In the genomic region with DNA sequence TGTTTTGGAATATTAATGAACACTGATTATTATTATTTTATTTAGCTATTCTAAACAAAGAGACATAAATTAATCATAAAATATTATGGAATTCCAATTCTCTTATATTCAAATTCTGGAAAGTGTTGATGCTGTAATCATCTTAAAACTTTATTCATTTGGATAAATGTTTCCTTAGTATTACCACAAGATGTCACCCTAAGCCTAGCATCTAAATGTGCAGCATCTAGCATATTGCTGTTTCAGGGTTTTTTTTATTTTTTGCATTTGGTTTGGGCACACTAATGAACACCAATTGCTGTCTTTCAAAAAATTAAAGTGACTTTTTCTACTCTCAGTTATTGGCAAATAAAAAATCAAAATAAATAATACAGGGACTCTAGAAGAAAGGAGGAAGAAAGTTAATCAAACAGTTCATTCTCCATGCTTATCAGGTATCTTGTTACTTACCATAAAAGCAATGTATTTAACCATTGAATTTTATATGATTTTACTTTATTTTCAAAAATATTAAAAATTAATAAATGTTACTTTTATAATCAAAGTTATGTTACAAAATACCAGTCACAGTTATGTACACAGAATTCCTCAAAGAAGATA, we compare ENCODE assay signal across 8 cellular contexts. TPM values are rescaled to one million over a fixed set of nuclear protein-coding genes. Genes with fewer than 3 reads are reported as not detected.
A peak's percentile ranks its signal among the peaks of the same experiment; 100 is the strongest.
DNase-seq lines count a peak whose midpoint lies in the region; ATAC-seq and TF ChIP-seq lines count a peak whose summit lies in the region.

No MANE protein-coding gene starts in this region.

- H3K9me3 ChIP-seq in CD8-positive, alpha-beta T cell (ENCODE audit: low read length), result no peaks in the 10 kb centered on the region
- H3K9me3 ChIP-seq in esophagus muscularis mucosa, result no peaks in the 10 kb centered on the region
- H3K9me3 ChIP-seq in neural progenitor cell (ENCODE audit: low read depth), result no peaks in the 10 kb centered on the region
- H3K9me3 ChIP-seq in mucosa of descending colon, result no peaks in the 10 kb centered on the region

- H3K4me1 ChIP-seq in CD8-positive, alpha-beta T cell (ENCODE audit: insufficient read depth, low read length), result no peaks in the 10 kb centered on the region
- H3K4me1 ChIP-seq in KMS-11 (ENCODE audit: low read depth, poor library complexity, severe bottlenecking) (no peaks in the 10 kb centered on the region), esophagus muscularis mucosa (no peaks in the 10 kb centered on the region), neural progenitor cell (no peaks in the 10 kb centered on the region), mucosa of descending colon (ENCODE audit: low read depth) (no peaks in the 10 kb centered on the region)

- H3K36me3 Mint-ChIP-seq in CD8-positive, alpha-beta T cell, result no peaks in the 10 kb centered on the region
- H3K36me3 Mint-ChIP-seq in neural progenitor cell, result no peaks in the 10 kb centered on the region

- H3K4me2 ChIP-seq in KMS-11 (no peak overlapping the region), neural progenitor cell (no peak overlapping the region)

- H3K9ac ChIP-seq in KMS-11 (no peak overlapping the region), neural progenitor cell (no peak overlapping the region)

- peaks cover 10% of the 10 kb centered on the region for H3F3A ChIP-seq in neural progenitor cell (ENCODE audit: low read depth)

- intact Hi-C loops in CD8-positive, alpha-beta T cell (cut with DNase I, micrococcal nuclease), result loop anchor here (1.0 to 10.0 kb wide), 12 partner anchors 31 to 861 kb away; a partner anchor contains a TSS
- intact Hi-C loops in esophagus muscularis mucosa (cut with DNase I) (loop anchor here (5.0 to 10.0 kb wide), 3 partner anchors 67 to 619 kb away; a partner anchor contains a TSS), mucosa of descending colon (cut with DNase I, micrococcal nuclease) (no loop called here)

- no peaks in the 10 kb centered on the region for H3K9me3 Mint-ChIP-seq in CD8-positive, alpha-beta T cell
- no peaks in the 10 kb centered on the region for H3K9me3 Mint-ChIP-seq in neural progenitor cell

- no peak overlapping the region for H3K27ac Mint-ChIP-seq in CD8-positive, alpha-beta T cell
- no peak overlapping the region for H3K27ac Mint-ChIP-seq in neural progenitor cell

- H4K20me1 ChIP-seq in KMS-11 (ENCODE audit: insufficient read depth), result no peaks in the 10 kb centered on the region
- no peaks in the 10 kb centered on the region for H4K20me1 ChIP-seq in neural progenitor cell (ENCODE audit: low read depth)

- no peak overlapping the region for H3K27ac ChIP-seq in CD8-positive, alpha-beta T cell (ENCODE audit: low read depth, low read length)
- H3K27ac ChIP-seq in KMS-11 (no peak overlapping the region), esophagus muscularis mucosa (replicated peaks in 1 of 4) (no peak overlapping the region), neural progenitor cell (no peak overlapping the region)

- H3K36me3 ChIP-seq in CD8-positive, alpha-beta T cell (ENCODE audit: insufficient read depth, low read length), result no peaks in the 10 kb centered on the region
- H3K36me3 ChIP-seq in KMS-11 (ENCODE audit: insufficient read depth) (no peaks in the 10 kb centered on the region), esophagus muscularis mucosa (no peaks in the 10 kb centered on the region), neural progenitor cell (no peaks in the 10 kb centered on the region), mucosa of descending colon (ENCODE audit: low read depth) (no peaks in the 10 kb centered on the region)

- H3K79me2 ChIP-seq in KMS-11 (ENCODE audit: insufficient read depth, low read depth) (no peaks in the 10 kb centered on the region), neural progenitor cell (ENCODE audit: low read depth) (no peaks in the 10 kb centered on the region)

- no peaks in the 10 kb centered on the region for H3K27me3 ChIP-seq in CD8-positive, alpha-beta T cell (ENCODE audit: insufficient read depth, low read length)
- H3K27me3 ChIP-seq in KMS-11 (ENCODE audit: insufficient read depth, low read depth) (no peaks in the 10 kb centered on the region; the same call in 1 of the 2 replicates), esophagus muscularis mucosa (no peaks in the 10 kb centered on the region), neural progenitor cell (no peaks in the 10 kb centered on the region)

- no peak overlapping the region for H3K4me3 Mint-ChIP-seq in CD8-positive, alpha-beta T cell
- H3K4me3 Mint-ChIP-seq in neural progenitor cell, result no peak overlapping the region

- DNase-seq in CD8-positive, alpha-beta T cell, result no peak
- DNase-seq in SHP77 treated with DMSO at 0.1 percent for 48 hours (lab: John Stamatoyannopoulos, UW) (peak; percentile 18), esophagus muscularis mucosa (ENCODE audit: extremely low spot score) (no peak), neural progenitor cell (ENCODE audit: low spot score) (peak; percentile 53), mucosa of descending colon (no peak)

- no peak for TF ChIP-seq POLR2A in esophagus muscularis mucosa (IDR thresholded peaks at IDR 0.05; ENCODE audit: low read depth)

- H3K4me3 ChIP-seq in CD8-positive, alpha-beta T cell (ENCODE audit: low read depth, low read length), result no peak overlapping the region
- H3K4me3 ChIP-seq in KMS-11 (IDR thresholded peaks at IDR 0.05; ENCODE audit: insufficient read depth, low read depth, low read length) (no peak overlapping the region), esophagus muscularis mucosa (no peak overlapping the region), neural progenitor cell (no peak overlapping the region), mucosa of descending colon (no peak overlapping the region)

- POLR2A ChIA-PET in CD8-positive, alpha-beta T cell (lab: Charles Lee), result no interaction called here

- H2AFZ ChIP-seq in KMS-11 (ENCODE audit: low read depth) (no peak overlapping the region), neural progenitor cell (replicated peaks) (no peak overlapping the region)

- ATAC-seq in CD8-positive, alpha-beta T cell, result peak; percentile 58
- ATAC-seq in GM19035 (IDR thresholded peaks at IDR 0.05; ENCODE audit: unreplicated experiment) (peak; percentile 67), HG03469 (IDR thresholded peaks at IDR 0.05; ENCODE audit: unreplicated experiment) (no peak), mucosa of descending colon (no peak)

- no peak for TF ChIP-seq EP300 in esophagus muscularis mucosa (IDR thresholded peaks at IDR 0.05)

- no peaks in the 10 kb centered on the region for H3K4me1 Mint-ChIP-seq in CD8-positive, alpha-beta T cell (ENCODE audit: low read depth)
- H3K4me1 Mint-ChIP-seq in neural progenitor cell, result no peaks in the 10 kb centered on the region

- peak; percentile 91 for TF ChIP-seq CTCF in CD8-positive, alpha-beta T cell (IDR thresholded peaks at IDR 0.05)
- TF ChIP-seq CTCF in KMS-11 (conservative IDR thresholded peaks at IDR 0.05; ENCODE audit: low read depth, low read length) (peak; percentile 80), esophagus muscularis mucosa (IDR thresholded peaks at IDR 0.05) (peak; percentile 52 to 61 (median 58)), neural progenitor cell (IDR thresholded peaks at IDR 0.05) (peak; percentile 74), mucosa of descending colon (IDR thresholded peaks at IDR 0.05) (no peak)

- CTCF ChIA-PET in CD8-positive, alpha-beta T cell (lab: Charles Lee), result interaction anchor here (0.6 to 1.6 kb wide), 8 partner anchors 32 to 1676 kb away, joined by 3 read pairs; a partner anchor contains a TSS

- H3K27me3 Mint-ChIP-seq in CD8-positive, alpha-beta T cell (ENCODE audit: low read depth), result peaks cover 2% of the 10 kb centered on the region
- H3K27me3 Mint-ChIP-seq in neural progenitor cell (ENCODE audit: insufficient read depth, low read depth), result no peaks in the 10 kb centered on the region

RNA-seq across cellular contexts. Expression of a gene that starts 31.8 kb away (rescaled TPM):
- 1 to 10 TPM; 2.1 to 2.3 TPM for total RNA-seq in CD8-positive, alpha-beta T cell
- total RNA-seq in esophagus muscularis mucosa (10 to 100 TPM in 2 of 4 donors, 1 to 10 TPM in 2; 7.3 to 14.1 (median 11.1) TPM), neural progenitor cell (ENCODE audit: low replicate concordance) (7.5 and 8.1 TPM in 2 replicates), mucosa of descending colon (10 to 100 TPM in 1 of 3 donors, 1 to 10 TPM in 2; 2.1 to 11.1 (median 2.4) TPM)

RNA-seq across cellular contexts. Expression of a gene that starts 33.0 kb away (rescaled TPM):
- 10 to 100 TPM; 16.2 to 19.9 TPM for total RNA-seq in CD8-positive, alpha-beta T cell
- total RNA-seq in esophagus muscularis mucosa, result 10 to 100 TPM; 25.4 to 65.2 (median 46.6) TPM
- 73.5 and 110 TPM in 2 replicates for total RNA-seq in neural progenitor cell (ENCODE audit: low replicate concordance)
- 10 to 100 TPM; 35.3 to 44.1 (median 38.7) TPM for total RNA-seq in mucosa of descending colon

RNA-seq across cellular contexts. Expression of a gene that starts 52.4 kb away (rescaled TPM):
- 10 to 100 TPM; 23.3 to 26.8 TPM for total RNA-seq in CD8-positive, alpha-beta T cell
- 10 to 100 TPM; 19.0 to 48.6 (median 26.8) TPM for total RNA-seq in esophagus muscularis mucosa
- 32.6 and 47.9 TPM in 2 replicates for total RNA-seq in neural progenitor cell (ENCODE audit: low replicate concordance)
- 10 to 100 TPM; 18.8 to 25.8 (median 19.4) TPM for total RNA-seq in mucosa of descending colon

Comparison
In these comparisons a context has a peak if more than half of its experiments do, and no peak if none do; other contexts are left out.
1. ATAC-seq: peak in CD8-positive, alpha-beta T cell (single experiment) and GM19035 (single experiment); none in HG03469 (single experiment) and mucosa of descending colon (single experiment).
2. DNase-seq: peak in SHP77 treated with DMSO at 0.1 percent for 48 hours (single experiment) and neural progenitor cell (single experiment); none in CD8-positive, alpha-beta T cell (0 of 7), esophagus muscularis mucosa (single experiment) and mucosa of descending colon (0 of 3).
3. intact Hi-C loops: an anchor here in CD8-positive, alpha-beta T cell (1.0 to 10.0 kb wide) and esophagus muscularis mucosa (5.0 to 10.0 kb wide); none called in mucosa of descending colon.